11 cellular contexts compared by ENCODE assay signal in genomic region chr20:19935842-19936241, GRCh38.
DNase-seq lines count a peak whose midpoint lies in the region; ATAC-seq and TF ChIP-seq lines count a peak whose summit lies in the region.
"Had no signal": no experiment of that assay in that cellular context is flagged by ENCODE, and none has a peak within 500 bp of the region (broad histone marks: within the 10 kb centered on the region; RNA-seq: fewer than 3 reads in every experiment).

No MANE protein-coding gene starts in this region.

- H3K27me3 ChIP-seq in adrenal gland = no peaks in the 10 kb centered on the region
- no peaks in the 10 kb centered on the region for H3K27me3 ChIP-seq in tibial nerve

- H3K36me3 ChIP-seq in adrenal gland (replicated peaks in 1 of 2) = no peaks in the 10 kb centered on the region
- H3K36me3 ChIP-seq in tibial nerve = peaks cover 0 to 31% (median 0%) of the 10 kb centered on the region in 3 donors

- whole genome bisulfite sequencing in adrenal gland, 4 donors = 66 to 76% (median 70%) methylated on average over 6 to 7 of the region's 7 CpGs
- WGBS in tibial nerve, 2 donors = 63 to 64% methylated on average over 7 of the region's 7 CpGs

- H3K27ac ChIP-seq in adrenal gland = peak overlapping the region in 4 of 5 donors; percentile 58 to 91 (median 67)
- H3K27ac ChIP-seq in tibial nerve = peak overlapping the region in 3 of 4 donors; percentile 71 to 83 (median 83)

- H3K4me1 ChIP-seq in adrenal gland (replicated peaks in 1 of 2) = peaks cover 0 to 27% of the 10 kb centered on the region in 2 donors
- peaks cover 0 to 56% (median 10%) of the 10 kb centered on the region in 4 donors for H3K4me1 ChIP-seq in tibial nerve

- no peak for TF ChIP-seq EP300 in tibial nerve (IDR thresholded peaks at IDR 0.05)

- ATAC-seq in GM18858 (IDR thresholded peaks at IDR 0.05; ENCODE audit: unreplicated experiment) (no peak), HG03460 (IDR thresholded peaks at IDR 0.05; ENCODE audit: unreplicated experiment) (no peak)
- ATAC-seq: activated CD4-positive, CD25-positive, alpha-beta regulatory T cell treated with anti-CD3 and anti-CD28 coated beads, Interleukin-2, amount 50 U/mL, for 24 hours; Panc1 had no signal

- TF ChIP-seq POLR2A in adrenal gland (IDR thresholded peaks at IDR 0.05) (no peak), tibial nerve (IDR thresholded peaks at IDR 0.05) (no peak)

- intact Hi-C loops in adrenal gland (cut with DNase I) = no loop called here

- H3K4me3 ChIP-seq in adrenal gland (peak overlapping the region in 1 of 4 donors; percentile 22), tibial nerve (peak overlapping the region in 1 of 4 donors; percentile 44)

- DNase-seq in NCI-H345 (lab: John Stamatoyannopoulos, UW) (peak; percentile 7), NCI-H345 treated with DMSO at 0.1 percent for 48 hours (lab: John Stamatoyannopoulos, UW; ENCODE audit: unreplicated experiment) (no peak), adrenal gland (no peak), left kidney (ENCODE audit: low read depth, low spot score) (peak; percentile 75), tibial nerve (ENCODE audit: low spot score in 2 of 2) (no peak), NCI-H146 treated with DMSO at 0.1 percent for 48 hours (lab: John Stamatoyannopoulos, UW; ENCODE audit: unreplicated experiment) (no peak)
- DNase-seq: mesendoderm had no signal

- TF ChIP-seq CTCF in adrenal gland (IDR thresholded peaks at IDR 0.05) (no peak), tibial nerve (IDR thresholded peaks at IDR 0.05) (no peak)

- no peaks in the 10 kb centered on the region for H3K9me3 ChIP-seq in adrenal gland (replicated peaks in 1 of 3)
- no peaks in the 10 kb centered on the region for H3K9me3 ChIP-seq in tibial nerve

Comparison
In these comparisons a context has a peak if more than half of its experiments do, and no peak if none do; other contexts are left out.
1. DNase-seq: peak in NCI-H345 (single experiment) and left kidney (single experiment); none in NCI-H345 treated with DMSO at 0.1 percent for 48 hours (single experiment), adrenal gland (0 of 7), tibial nerve (0 of 2) and NCI-H146 treated with DMSO at 0.1 percent for 48 hours (single experiment).